1 cellular context compared by ENCODE assay signal in the genomic region with DNA sequence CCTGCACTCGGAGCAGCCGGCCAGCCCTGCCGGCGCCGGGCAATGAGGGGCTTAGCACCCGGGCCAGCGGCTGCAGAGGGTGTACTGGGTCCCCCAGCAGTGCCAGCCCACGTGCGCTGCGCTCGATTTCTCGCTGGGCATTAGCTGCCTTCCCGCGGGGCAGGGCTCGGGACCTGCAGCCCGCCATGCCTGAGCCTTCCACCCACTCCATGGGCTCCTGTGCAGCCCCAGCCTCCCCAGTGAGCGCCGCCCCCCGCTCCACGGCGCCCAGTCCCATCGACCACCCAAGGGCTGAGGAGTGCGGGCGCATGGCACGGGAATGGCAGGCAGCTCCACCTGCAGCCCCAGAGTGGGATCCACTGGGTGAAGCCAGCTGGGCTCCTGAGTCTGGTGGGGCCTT. TPM values are rescaled to one million over a fixed set of nuclear protein-coding genes. Genes with fewer than 3 reads are reported as not detected.
A peak's percentile ranks its signal among the peaks of the same experiment; 100 is the strongest.
DNase-seq lines count a peak whose midpoint lies in the region; TF ChIP-seq lines count a peak whose summit lies in the region.
"Not testable (repeated sequence)": the region's sequence is repeated elsewhere in the genome, so short reads cannot be mapped to it uniquely, and the experiment has no call there.

No MANE protein-coding gene starts in this region.

- DNase-seq in testis, result not testable (repeated sequence)

- intact Hi-C loops in testis (cut with DNase I; ENCODE audit: low total_unique reads), result not testable (repeated sequence)

- H3K36me3 ChIP-seq in testis (ENCODE audit: low read depth, missing control alignments), result not testable (repeated sequence)

- not testable (repeated sequence) for H3K4me1 ChIP-seq in testis

- WGBS in testis, 2 donors, result 54% methylated on average over 20 of the region's 25 CpGs; no CpG with 5 or more reads in 1 of the 2 donors

- not testable (repeated sequence) for H3K27me3 ChIP-seq in testis

- not testable (repeated sequence) for TF ChIP-seq CTCF in testis (IDR thresholded peaks at IDR 0.05)

- not testable (repeated sequence) for H3K27ac ChIP-seq in testis

- not testable (repeated sequence) for H3K9me3 ChIP-seq in testis

- H3K4me3 ChIP-seq in testis, result peak overlapping the region; percentile 31 to 32

- TF ChIP-seq POLR2A in testis (IDR thresholded peaks at IDR 0.05), result not testable (repeated sequence)

RNA-seq across cellular contexts. Expression of a gene that starts 20.1 kb away (rescaled TPM):
- total RNA-seq in testis, result 10 to 100 TPM; 14.3 to 17.8 TPM
- 28.5 TPM for polyA plus RNA-seq in testis (ENCODE audit: insufficient read depth, low read depth, low replicate concordance)
